ENCODE assay signal across 8 cellular contexts in genomic region chr17:75288784-75289121, GRCh38. TPM values are rescaled to one million over a fixed set of nuclear protein-coding genes. Genes with fewer than 3 reads are reported as not detected.
DNase-seq lines count a peak whose midpoint lies in the region; ATAC-seq and TF ChIP-seq lines count a peak whose summit lies in the region.

No MANE protein-coding gene starts in this region.

- peak overlapping the region; percentile 48 for H2AFZ ChIP-seq in smooth muscle cell (ENCODE audit: low read depth)

- H3K36me3 Mint-ChIP-seq in activated naive CD8-positive, alpha-beta T cell treated with anti-CD3 and anti-CD28 coated beads, Interleukin-2, amount 50 U/mL, for 24 hours (ENCODE audit: low read depth): peaks cover 28% of the 10 kb centered on the region

- H3K9ac ChIP-seq in smooth muscle cell (ENCODE audit: low read depth): peak overlapping the region; percentile 28

- H3K4me1 ChIP-seq in smooth muscle cell (ENCODE audit: low read depth): no peaks in the 10 kb centered on the region

- H3K27me3 Mint-ChIP-seq in activated naive CD8-positive, alpha-beta T cell treated with anti-CD3 and anti-CD28 coated beads, Interleukin-2, amount 50 U/mL, for 24 hours: peaks cover 1% of the 10 kb centered on the region

- H3K9me3 ChIP-seq in iPS-18c (ENCODE audit: control insufficient read depth, insufficient read depth, low read length): no peaks in the 10 kb centered on the region
- no peaks in the 10 kb centered on the region for H3K9me3 ChIP-seq in smooth muscle cell (replicated peaks; ENCODE audit: low read depth)

- peaks cover 37% of the 10 kb centered on the region for H3K4me1 Mint-ChIP-seq in activated naive CD8-positive, alpha-beta T cell treated with anti-CD3 and anti-CD28 coated beads, Interleukin-2, amount 50 U/mL, for 24 hours

- peak overlapping the region; percentile 93 for H3K4me3 ChIP-seq in AG10803 (ENCODE audit: low read length)
- H3K4me3 ChIP-seq in iPS-18c (ENCODE audit: insufficient read depth, low read depth, low read length): peak overlapping the region; percentile 73
- peak overlapping the region; percentile 71 for H3K4me3 ChIP-seq in smooth muscle cell

- H3K4me2 ChIP-seq in smooth muscle cell: peak overlapping the region; percentile 84

- DNase-seq in AG10803 (ENCODE audit: low read depth): no peak
- peak; percentile 92 for DNase-seq in NCI-H524 (lab: John Stamatoyannopoulos, UW)
- DNase-seq in activated naive CD8-positive, alpha-beta T cell treated with anti-CD3 and anti-CD28 coated beads, Interleukin-2, amount 50 U/mL, for 24 hours: peak; percentile 56
- no peak for DNase-seq in smooth muscle cell (lab: John Stamatoyannopoulos, UW; ENCODE audit: unreplicated experiment)
- DNase-seq in cerebellar nuclear complex (lab: John Stamatoyannopoulos, UW): no peak

- WGBS in smooth muscle cell (ENCODE audit: low lambda C conversion rate): under 1% methylated on average over 14 of the region's 14 CpGs

- H3K36me3 ChIP-seq in smooth muscle cell (ENCODE audit: low read depth): no peaks in the 10 kb centered on the region

- H3K27me3 ChIP-seq in smooth muscle cell (ENCODE audit: low read depth): no peaks in the 10 kb centered on the region

- no peaks in the 10 kb centered on the region for H3F3A ChIP-seq in smooth muscle cell (ENCODE audit: low read depth)

- TF ChIP-seq CTCF in AG10803 (conservative IDR thresholded peaks at IDR 0.05; ENCODE audit: low read length): no peak
- TF ChIP-seq CTCF in smooth muscle cell (IDR thresholded peaks at IDR 0.05; ENCODE audit: borderline replicate concordance, insufficient read depth, poor library complexity, severe bottlenecking): no peak

- no peaks in the 10 kb centered on the region for H3K79me2 ChIP-seq in smooth muscle cell (ENCODE audit: low read depth)

- H3K27ac Mint-ChIP-seq in activated naive CD8-positive, alpha-beta T cell treated with anti-CD3 and anti-CD28 coated beads, Interleukin-2, amount 50 U/mL, for 24 hours: peak overlapping the region; percentile 100

- no peaks in the 10 kb centered on the region for H3K9me3 Mint-ChIP-seq in activated naive CD8-positive, alpha-beta T cell treated with anti-CD3 and anti-CD28 coated beads, Interleukin-2, amount 50 U/mL, for 24 hours

- H3K4me3 Mint-ChIP-seq in activated naive CD8-positive, alpha-beta T cell treated with anti-CD3 and anti-CD28 coated beads, Interleukin-2, amount 50 U/mL, for 24 hours: peak overlapping the region; percentile 95

- ATAC-seq in GM18868 (IDR thresholded peaks at IDR 0.05; ENCODE audit: unreplicated experiment) (peak; percentile 10), HG03175 (IDR thresholded peaks at IDR 0.05; ENCODE audit: unreplicated experiment) (peak; percentile 15)
- peak; percentile 21 for ATAC-seq in activated naive CD8-positive, alpha-beta T cell treated with anti-CD3 and anti-CD28 coated beads, Interleukin-2, amount 50 U/mL, for 24 hours

- no peaks in the 10 kb centered on the region for H4K20me1 ChIP-seq in smooth muscle cell (ENCODE audit: low read depth)

- no peak overlapping the region for H3K27ac ChIP-seq in smooth muscle cell (ENCODE audit: low read depth)

RNA-seq across cellular contexts. Expression of gene SLC25A19, which starts 0.5 kb away (rescaled TPM):
- total RNA-seq in smooth muscle cell: 1.9 and 2.4 TPM in 2 replicates
- 3.6 and 6.9 TPM in 2 replicates for polyA plus RNA-seq in smooth muscle cell

RNA-seq across cellular contexts. Expression of gene MIF4GD, which starts 17.7 kb away (rescaled TPM):
- 5.3 and 6.2 TPM in 2 replicates for total RNA-seq in smooth muscle cell
- 17.0 and 20.8 TPM in 2 replicates for polyA plus RNA-seq in smooth muscle cell

RNA-seq across cellular contexts. Expression of gene MRPS7, which starts 27.1 kb away (rescaled TPM):
- total RNA-seq in smooth muscle cell: 35.1 and 37.6 TPM in 2 replicates
- 97.2 and 111 TPM in 2 replicates for polyA plus RNA-seq in smooth muscle cell

RNA-seq across cellular contexts. Expression of gene GGA3, which starts 27.3 kb away (rescaled TPM):
- total RNA-seq in smooth muscle cell: 16.1 and 20.5 TPM in 2 replicates
- polyA plus RNA-seq in smooth muscle cell: 23.7 and 23.9 TPM in 2 replicates

Comparison
In these comparisons a context has a peak if more than half of its experiments do, and no peak if none do; other contexts are left out.
1. DNase-seq: peak in NCI-H524 (2 of 2) and activated naive CD8-positive, alpha-beta T cell treated with anti-CD3 and anti-CD28 coated beads, Interleukin-2, amount 50 U/mL, for 24 hours (single experiment); none in AG10803 (single experiment), smooth muscle cell (single experiment) and cerebellar nuclear complex (0 of 2).
2. Peak in every context shown above with its lines, with median percentiles within 50 percentile points of each other: H3K4me3 ChIP-seq and ATAC-seq.